Comparison of ENCODE assay signal across 8 cellular contexts in genomic region chr13:113816925-113817859, GRCh38. TPM values are rescaled to one million over a fixed set of nuclear protein-coding genes. Genes with fewer than 3 reads are reported as not detected.
DNase-seq lines count a peak whose midpoint lies in the region; ATAC-seq and TF ChIP-seq lines count a peak whose summit lies in the region.

No MANE protein-coding gene starts in this region.

- peaks cover 22% of the 10 kb centered on the region for H3K4me1 Mint-ChIP-seq in CD14-positive monocyte

- peak; percentile 65 for DNase-seq in CD14-positive monocyte (ENCODE audit: low spot score)
- DNase-seq in NCI-H1930 (lab: John Stamatoyannopoulos, UW) = peak; percentile 68 to 78
- peak; percentile 50 to 88 for DNase-seq in T47D (ENCODE audit: low read depth in 1 of 2, low spot score in 1 of 2)
- peak; percentile 76 for DNase-seq in inferior parietal cortex (ENCODE audit: extremely low spot score)
- DNase-seq in stimulated activated CD4-positive, alpha-beta T cell treated with anti-CD3 and anti-CD28 coated beads, Interleukin-15, amount 100 ng/mL, for 48 hours (ENCODE audit: low read depth in 2 of 2) = peak; percentile 78 to 84

- in situ Hi-C loops in T47D (cut with HindIII; ENCODE audit: low pct_unique_long_range_greater_than_20kb, low sequenced_read_pairs) = no loop called here

- peak; percentile 69 for TF ChIP-seq CTCF in CD14-positive monocyte (IDR thresholded peaks at IDR 0.05)
- peak; percentile 60 for TF ChIP-seq CTCF in VCaP (conservative IDR thresholded peaks at IDR 0.05)

- peak overlapping the region in 4 of 7 donors; percentile 10 to 77 (median 62) for H3K27ac Mint-ChIP-seq in CD14-positive monocyte

- intact Hi-C loops in CD14-positive monocyte (cut with micrococcal nuclease) = no loop called here

- peak overlapping the region; percentile 41 to 94 for H3K4me3 Mint-ChIP-seq in CD14-positive monocyte

- no peak overlapping the region for H3K27ac ChIP-seq in VCaP

- peaks cover 33 to 82% (median 49%) of the 10 kb centered on the region in 7 donors for H3K9me3 Mint-ChIP-seq in CD14-positive monocyte

- H3K27me3 Mint-ChIP-seq in CD14-positive monocyte (ENCODE audit: low read depth in 3 of 3) = peaks cover 0 to 4% (median 3%) of the 10 kb centered on the region in 3 donors

- ATAC-seq in GM21619 (IDR thresholded peaks at IDR 0.05; ENCODE audit: unreplicated experiment) = peak; percentile 59
- ATAC-seq in GM18907 (IDR thresholded peaks at IDR 0.05; ENCODE audit: unreplicated experiment) = no peak

- H3K36me3 Mint-ChIP-seq in CD14-positive monocyte = peaks cover 11 to 30% of the 10 kb centered on the region in 2 donors

RNA-seq across cellular contexts. Expression of gene GAS6, which starts 46.7 kb away (rescaled TPM):
- polyA plus RNA-seq in CD14-positive monocyte = 1 to 10 TPM; 1.8 to 1.9 TPM

RNA-seq across cellular contexts. Expression of gene TMEM255B, which starts 58.2 kb away (rescaled TPM):
- polyA plus RNA-seq in CD14-positive monocyte = 1 to 10 TPM; 5.9 to 7.5 TPM
